In the genomic region with DNA sequence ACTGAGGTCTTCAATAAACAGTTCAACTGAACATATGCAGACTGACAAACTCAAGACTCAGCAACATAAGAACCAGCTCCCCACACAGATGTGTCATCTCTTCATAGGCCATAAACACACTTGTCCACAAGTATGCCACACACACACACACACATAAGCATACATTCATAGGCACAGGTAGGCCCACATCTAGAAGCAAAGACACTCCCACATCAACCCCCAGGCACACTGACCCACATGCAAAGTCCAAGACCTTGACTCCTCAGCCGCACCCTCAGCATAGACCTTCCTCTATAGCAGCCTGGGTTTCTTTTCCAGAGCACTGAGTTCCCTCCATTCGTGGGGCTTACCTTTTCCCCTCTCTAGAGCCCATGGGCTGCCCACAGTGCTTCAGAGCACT, we compare ENCODE assay signal across 1 cellular context.
TF ChIP-seq lines count a peak whose summit lies in the region.

No MANE protein-coding gene starts in this region.

TF ChIP-seq in WTC11, 78 proteins besides CTCF, POLR2A, EP300 and RAD21 (continued from another document):
- TF ChIP-seq, protein P1, sequence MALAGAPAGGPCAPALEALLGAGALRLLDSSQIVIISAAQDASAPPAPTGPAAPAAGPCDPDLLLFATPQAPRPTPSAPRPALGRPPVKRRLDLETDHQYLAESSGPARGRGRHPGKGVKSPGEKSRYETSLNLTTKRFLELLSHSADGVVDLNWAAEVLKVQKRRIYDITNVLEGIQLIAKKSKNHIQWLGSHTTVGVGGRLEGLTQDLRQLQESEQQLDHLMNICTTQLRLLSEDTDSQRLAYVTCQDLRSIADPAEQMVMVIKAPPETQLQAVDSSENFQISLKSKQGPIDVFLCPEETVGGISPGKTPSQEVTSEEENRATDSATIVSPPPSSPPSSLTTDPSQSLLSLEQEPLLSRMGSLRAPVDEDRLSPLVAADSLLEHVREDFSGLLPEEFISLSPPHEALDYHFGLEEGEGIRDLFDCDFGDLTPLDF (CRISPR knock-in tag; IDR thresholded peaks at IDR 0.05): no peak
